In the genomic region with DNA sequence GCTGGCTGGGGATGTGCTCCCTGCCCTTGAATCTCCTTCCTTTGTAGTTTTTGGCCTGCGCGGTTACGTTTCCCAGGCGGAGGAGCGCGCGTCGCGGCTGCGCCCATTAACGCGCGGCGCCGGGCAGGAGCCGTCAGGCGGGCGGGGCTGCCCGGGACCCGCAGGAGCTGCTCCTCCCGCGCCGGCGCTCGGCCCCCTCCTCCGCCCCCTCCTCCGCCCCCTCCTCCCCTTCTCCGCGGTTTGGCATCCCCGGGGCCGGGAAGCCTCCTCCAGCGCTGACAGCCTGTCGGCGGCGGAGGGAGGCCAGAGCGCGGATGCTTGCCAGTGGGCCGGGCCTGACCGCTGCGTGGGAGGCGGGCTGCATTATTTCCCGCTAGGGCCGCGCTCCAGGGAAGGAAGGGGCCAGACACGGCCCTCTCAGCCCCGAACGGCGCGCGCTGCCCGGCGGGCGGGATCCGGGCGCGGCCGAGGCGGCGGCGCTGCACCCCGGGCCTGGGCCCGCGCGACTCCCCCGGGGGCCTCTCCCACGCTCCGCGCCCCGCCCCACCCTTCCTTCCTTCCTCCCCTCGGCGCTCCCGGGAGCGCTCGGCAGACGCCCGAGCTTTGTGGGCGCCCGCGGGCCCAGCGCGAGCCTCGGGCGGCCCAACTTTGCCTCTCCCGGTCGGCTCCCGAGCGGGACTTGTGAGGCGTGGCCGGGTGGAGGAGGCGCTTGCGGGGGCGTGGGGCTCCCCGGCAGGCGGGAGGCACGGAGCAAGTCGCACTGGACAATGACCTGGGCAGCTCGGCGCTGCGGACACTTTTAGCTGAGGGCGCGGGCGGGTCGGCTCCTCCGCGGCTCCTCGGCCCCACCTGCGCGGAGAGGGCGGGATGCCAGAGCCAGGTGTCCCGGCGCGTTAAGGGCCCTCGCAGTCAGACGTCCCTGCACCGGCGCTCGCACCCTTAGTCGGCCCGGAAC, we compare ENCODE assay signal across 8 cellular contexts. TPM values are rescaled to one million over a fixed set of nuclear protein-coding genes. Genes with fewer than 3 reads are reported as not detected.
A peak's percentile ranks its signal among the peaks of the same experiment; 100 is the strongest.
DNase-seq lines count a peak whose midpoint lies in the region; ATAC-seq and TF ChIP-seq lines count a peak whose summit lies in the region.

A gene (plus strand): TSS at position 405 of the 955 bp plus-strand sequence. CDS start 583 bp downstream, outside the sequence.

- peak within 1 kb of the TSS; percentile 88 for H3K27ac Mint-ChIP-seq in mesothelial cell of epicardium

- H3K27me3 ChIP-seq in thymus (ENCODE audit: control insufficient read depth, insufficient read depth) = peaks cover 26% of the 10 kb centered on the region

- no peaks in the 10 kb centered on the region for H3K9me3 ChIP-seq in thymus (ENCODE audit: control insufficient read depth)

- H3K4me3 Mint-ChIP-seq in mesothelial cell of epicardium = peak within 1 kb of the TSS; percentile 87

- H3K4me1 ChIP-seq in thymus (ENCODE audit: control insufficient read depth, insufficient read depth, low read length) = peaks cover 3% of the 10 kb centered on the region

- H3K27ac ChIP-seq in VCaP = peak within 1 kb of the TSS; percentile 86
- H3K27ac ChIP-seq in thymus (ENCODE audit: low read depth) = peak within 1 kb of the TSS; percentile 31

- H3K27me3 Mint-ChIP-seq in mesothelial cell of epicardium (ENCODE audit: low read depth) = no peaks in the 10 kb centered on the region

- peak within 1 kb of the TSS; percentile 48 for H3K4me3 ChIP-seq in thymus (ENCODE audit: low read length)

- H3K9me3 Mint-ChIP-seq in mesothelial cell of epicardium = no peaks in the 10 kb centered on the region

- under 1% methylated on average over 119 of the region's 119 CpGs for WGBS in thymus

- TF ChIP-seq CTCF in VCaP (conservative IDR thresholded peaks at IDR 0.05) = no peak
- no peak for TF ChIP-seq CTCF in mesothelial cell of epicardium (IDR thresholded peaks at IDR 0.05; ENCODE audit: unreplicated experiment)

- H3K36me3 Mint-ChIP-seq in mesothelial cell of epicardium = no peaks in the 10 kb centered on the region

- no peaks in the 10 kb centered on the region for H3K36me3 ChIP-seq in thymus (ENCODE audit: control insufficient read depth, insufficient read depth)

- H3K4me1 Mint-ChIP-seq in mesothelial cell of epicardium = peaks cover 38% of the 10 kb centered on the region

- ATAC-seq in GM19025 (IDR thresholded peaks at IDR 0.05; ENCODE audit: low read depth, unreplicated experiment) = peak; percentile 27
- ATAC-seq in esophagus mucosa = peak; percentile 53
- ATAC-seq in GM21390 (IDR thresholded peaks at IDR 0.05; ENCODE audit: unreplicated experiment) = no peak

- DNase-seq in Ammon's horn (ENCODE audit: low spot score) = peak; percentile 81
- DNase-seq in NCI-H1417 (lab: John Stamatoyannopoulos, UW) = peak; percentile 68 to 89 (median 89)
- peak; percentile 72 to 83 for DNase-seq in mesothelial cell of epicardium (ENCODE audit: low spot score in 2 of 2, unreplicated experiment in 2 of 2)

RNA-seq across cellular contexts. Expression of the gene that starts here (rescaled TPM):
- 0.40 TPM for total RNA-seq in esophagus mucosa
- total RNA-seq in mesothelial cell of epicardium = 49.2 to 52.5 TPM (median 49.5 TPM) in 3 replicates
- polyA plus RNA-seq in thymus = 0.78 TPM

Comparison
In these comparisons a context has a peak if more than half of its experiments do, and no peak if none do; other contexts are left out.
1. RNA of the gene that starts here (total RNA-seq): 49.2 to 52.5 TPM in mesothelial cell of epicardium; 0.40 TPM in esophagus mucosa (single experiment); every median in the first group is over 10 times any median in the second.
2. Peak in ATAC-seq in esophagus mucosa; RNA of the gene not detected or under 1 TPM.
3. Peak in every context shown above with its lines, with median percentiles within 50 percentile points of each other: DNase-seq.